Comparison of ENCODE assay signal across 18 cellular contexts in genomic region chr2:173667415-173667814, GRCh38.
DNase-seq lines count a peak whose midpoint lies in the region; ATAC-seq and TF ChIP-seq lines count a peak whose summit lies in the region.
"Had no signal": no experiment of that assay in that cellular context is flagged by ENCODE, and none has a peak within 500 bp of the region (broad histone marks: within the 10 kb centered on the region; RNA-seq: fewer than 3 reads in every experiment).

No MANE protein-coding gene starts in this region.

- H3K4me3 Mint-ChIP-seq in activated CD8-positive, alpha-beta T cell treated with anti-CD3 and anti-CD28 coated beads for 36 hours, result no peak overlapping the region
- H3K4me3 Mint-ChIP-seq: activated B cell treated with CpG ODN at 0.5 μM for 24 hours; activated T-cell treated with anti-CD3 and anti-CD28 coated beads, Interleukin-2, amount 50 U/mL, for 24 hours; IgD-negative memory B cell; natural killer cell had no signal

- TF ChIP-seq CTCF in AG04449 (IDR thresholded peaks at IDR 0.05; ENCODE audit: insufficient read depth, low read length, missing control alignments), result peak; percentile 16
- peak; percentile 31 for TF ChIP-seq CTCF in HFF-Myc (IDR thresholded peaks at IDR 0.05; ENCODE audit: low read depth, low read length, missing control alignments)
- TF ChIP-seq CTCF in RWPE1 (conservative IDR thresholded peaks at IDR 0.05; ENCODE audit: low read depth), result no peak
- TF ChIP-seq CTCF in fibroblast of mammary gland (conservative IDR thresholded peaks at IDR 0.05; ENCODE audit: control insufficient read depth, insufficient read depth, low read depth, low read length), result peak; percentile 34
- TF ChIP-seq CTCF in activated CD8-positive, alpha-beta T cell treated with anti-CD3 and anti-CD28 coated beads for 36 hours (IDR thresholded peaks at IDR 0.05), result no peak

- no peaks in the 10 kb centered on the region for H3K9me3 Mint-ChIP-seq in activated CD8-positive, alpha-beta T cell treated with anti-CD3 and anti-CD28 coated beads for 36 hours
- H3K9me3 Mint-ChIP-seq: activated T-cell treated with anti-CD3 and anti-CD28 coated beads, Interleukin-2, amount 50 U/mL, for 24 hours; IgD-negative memory B cell; natural killer cell had no signal

- H3K36me3 Mint-ChIP-seq in activated CD8-positive, alpha-beta T cell treated with anti-CD3 and anti-CD28 coated beads for 36 hours (ENCODE audit: low read depth), result no peaks in the 10 kb centered on the region
- H3K36me3 Mint-ChIP-seq: IgD-negative memory B cell, natural killer cell had no signal

- H3K4me1 Mint-ChIP-seq in activated CD8-positive, alpha-beta T cell treated with anti-CD3 and anti-CD28 coated beads for 36 hours (ENCODE audit: low read depth), result no peaks in the 10 kb centered on the region
- H3K4me1 Mint-ChIP-seq: activated B cell treated with CpG ODN at 0.5 μM for 24 hours, natural killer cell had no signal

- POLR2A ChIA-PET in AG04449 (lab: Yijun Ruan, JAX) (no interaction called here), RWPE1 (lab: Yijun Ruan, JAX; ENCODE audit: low non-redundant PET) (no interaction called here)
- POLR2A ChIA-PET in activated CD8-positive, alpha-beta T cell treated with anti-CD3 and anti-CD28 coated beads for 36 hours (lab: Charles Lee), result no interaction called here

- peak overlapping the region; percentile 47; the same call in 1 of the 2 replicates for H3K27ac ChIP-seq in RWPE1
- H3K27ac ChIP-seq: body of pancreas had no signal

- H3K27me3 Mint-ChIP-seq in activated CD8-positive, alpha-beta T cell treated with anti-CD3 and anti-CD28 coated beads for 36 hours, result peaks cover 20% of the 10 kb centered on the region

- ATAC-seq in activated CD8-positive, alpha-beta T cell treated with anti-CD3 and anti-CD28 coated beads for 36 hours, result no peak
- no peak for ATAC-seq in GM18498 (IDR thresholded peaks at IDR 0.05; ENCODE audit: unreplicated experiment)
- ATAC-seq: body of pancreas, natural killer cell, Right ventricle myocardium inferior had no signal

- no peak for DNase-seq in AG04449 (ENCODE audit: low read depth, low spot score)
- no peak for DNase-seq in HFF-Myc (ENCODE audit: extremely low read depth, low read depth)
- DNase-seq in RWPE1 (ENCODE audit: low spot score), result no peak
- DNase-seq in fibroblast of mammary gland (ENCODE audit: low read depth), result peak; percentile 19
- DNase-seq in NCI-H128 (lab: John Stamatoyannopoulos, UW; ENCODE audit: unreplicated experiment), result no peak
- DNase-seq in activated CD8-positive, alpha-beta T cell treated with anti-CD3 and anti-CD28 coated beads for 36 hours, result no peak
- DNase-seq in stimulated activated CD4-positive, alpha-beta T cell treated with anti-CD3 and anti-CD28 coated beads, Interleukin-4, amount 100 ng/mL, for 1 hour, result no peak
- DNase-seq: activated B cell treated with CpG ODN at 0.5 μM for 24 hours; activated T-cell treated with anti-CD3 and anti-CD28 coated beads, Interleukin-2, amount 50 U/mL, for 24 hours; body of pancreas; C1 segment of cervical spinal cord; erythroblast; GOT3; natural killer cell; stimulated activated CD4-positive, alpha-beta T cell treated with anti-CD3 and anti-CD28 coated beads, Interleukin-15, amount 100 ng/mL, for 24 hours had no signal

- CTCF ChIA-PET in AG04449 (lab: Yijun Ruan, JAX) (interaction anchor here (0.8 to 1.7 kb wide), 3 partner anchors 9 to 97 kb away, joined by 3 to 4 read pairs (median 3); no protein-coding TSS in a partner anchor), RWPE1 (lab: Yijun Ruan, JAX) (no interaction called here)
- CTCF ChIA-PET in activated CD8-positive, alpha-beta T cell treated with anti-CD3 and anti-CD28 coated beads for 36 hours (lab: Charles Lee), result interaction anchor here (1.5 kb wide), 1 partner anchor 265 kb away, joined by 4 read pairs; no protein-coding TSS in a partner anchor

- H3K4me3 ChIP-seq in AG04449 (ENCODE audit: low read depth, low read length) (no peak overlapping the region), HFF-Myc (replicated peaks; ENCODE audit: low read depth, low read length) (no peak overlapping the region), fibroblast of mammary gland (ENCODE audit: control insufficient read depth, low read depth, low read length) (no peak overlapping the region)
- H3K4me3 ChIP-seq: body of pancreas had no signal

- no peak overlapping the region for H3K27ac Mint-ChIP-seq in activated CD8-positive, alpha-beta T cell treated with anti-CD3 and anti-CD28 coated beads for 36 hours
- H3K27ac Mint-ChIP-seq: activated B cell treated with CpG ODN at 0.5 μM for 24 hours; activated T-cell treated with anti-CD3 and anti-CD28 coated beads, Interleukin-2, amount 50 U/mL, for 24 hours; IgD-negative memory B cell; natural killer cell had no signal

- intact Hi-C loops in activated CD8-positive, alpha-beta T cell treated with anti-CD3 and anti-CD28 coated beads for 36 hours (cut with micrococcal nuclease), result no loop called here

Comparison
In these comparisons a context has a peak if more than half of its experiments do, and no peak if none do; other contexts are left out.
1. CTCF ChIP-seq: peak in AG04449 (single experiment), HFF-Myc (single experiment) and fibroblast of mammary gland (single experiment); none in RWPE1 (single experiment) and activated CD8-positive, alpha-beta T cell treated with anti-CD3 and anti-CD28 coated beads for 36 hours (single experiment).